14 cellular contexts compared by ENCODE assay signal in genomic region chr5:1655496-1656270, GRCh38.
"Had no signal": no experiment of that assay in that cellular context is flagged by ENCODE, and none has a peak within 500 bp of the region (broad histone marks: within the 10 kb centered on the region; RNA-seq: fewer than 3 reads in every experiment).

No MANE protein-coding gene starts in this region.

- H3K9me3 Mint-ChIP-seq: brain; dendritic cell treated with granulocyte-macrophage colony-stimulating factor and Interleukin-4, amounts not matched to agents 40 ng/mL and 50 ng/mL, for 4 days; nephron; T-helper 2 cell treated with Interferon-gamma antibody and Interleukin-4, amounts not matched to agents 5 μg/mL and 100 μg/mL, for 36 hours had no signal

- H3K27ac ChIP-seq: ovary, skin epidermis had no signal

- DNase-seq: amygdala; hypothalamus; left colon; mesenchymal stem cell; retina; stimulated activated CD4-positive, alpha-beta T cell treated with anti-CD3 and anti-CD28 coated beads, Interleukin-4, amount 100 ng/mL, for 4 hours; SW 1271 had no signal

- H3K4me1 Mint-ChIP-seq: nephron had no signal

- H3K4me3 Mint-ChIP-seq: activated naive CD8-positive, alpha-beta T cell; brain; dendritic cell treated with granulocyte-macrophage colony-stimulating factor and Interleukin-4, amounts not matched to agents 40 ng/mL and 50 ng/mL, for 4 days; nephron; T-helper 2 cell treated with Interferon-gamma antibody and Interleukin-4, amounts not matched to agents 5 μg/mL and 100 μg/mL, for 36 hours had no signal

- H3K36me3 Mint-ChIP-seq: activated naive CD8-positive, alpha-beta T cell; brain had no signal

- H3K27me3 ChIP-seq: ovary had no signal

- H3K36me3 ChIP-seq: ovary had no signal

- H3K9me3 ChIP-seq: ovary had no signal

- ATAC-seq: left colon had no signal

- H3K27ac Mint-ChIP-seq: activated naive CD8-positive, alpha-beta T cell; brain; dendritic cell treated with granulocyte-macrophage colony-stimulating factor and Interleukin-4, amounts not matched to agents 40 ng/mL and 50 ng/mL, for 4 days; nephron; T-helper 2 cell treated with Interferon-gamma antibody and Interleukin-4, amounts not matched to agents 5 μg/mL and 100 μg/mL, for 36 hours had no signal

- H3K4me3 ChIP-seq: ovary, skin epidermis had no signal
